ENCODE assay signal across 8 cellular contexts in genomic region chr13:51286135-51287002, GRCh38. TPM values are rescaled to one million over a fixed set of nuclear protein-coding genes. Genes with fewer than 3 reads are reported as not detected.
A peak's percentile ranks its signal among the peaks of the same experiment; 100 is the strongest.
DNase-seq lines count a peak whose midpoint lies in the region; ATAC-seq and TF ChIP-seq lines count a peak whose summit lies in the region.

No MANE protein-coding gene starts in this region.

- H3F3A ChIP-seq in DOHH2 (ENCODE audit: control insufficient read depth, insufficient read depth) = no peaks in the 10 kb centered on the region

- TF ChIP-seq RAD21 in HCT116 (IDR thresholded peaks at IDR 0.05; ENCODE audit: low read depth) = peak; percentile 84

- no peaks in the 10 kb centered on the region for H3K36me3 ChIP-seq in DOHH2 (ENCODE audit: control insufficient read depth, low read length)
- no peaks in the 10 kb centered on the region for H3K36me3 ChIP-seq in HCT116 (ENCODE audit: control insufficient read depth in 1 of 2, insufficient read depth in 2 of 2, low read length in 2 of 2)

- H3K27me3 Mint-ChIP-seq in MCF 10A (ENCODE audit: insufficient read depth, unreplicated experiment) = no peaks in the 10 kb centered on the region

- H3K4me3 ChIP-seq in DOHH2 (ENCODE audit: low read length) (no peak overlapping the region), HCT116 (replicated peaks in 1 of 2; ENCODE audit: low read depth in 1 of 2, low read length in 2 of 2) (no peak overlapping the region), WI38 (ENCODE audit: low read depth, low read length) (no peak overlapping the region)

- no peak overlapping the region for H3K27ac Mint-ChIP-seq in MCF 10A (ENCODE audit: low read depth, unreplicated experiment)

- H3K4me3 Mint-ChIP-seq in MCF 10A (ENCODE audit: unreplicated experiment) = no peak overlapping the region

- peak; percentile 36 for DNase-seq in HCT116 (ENCODE audit: low read depth, low spot score)
- DNase-seq in NCI-H2107 treated with DMSO at 0.1 percent for 48 hours (lab: John Stamatoyannopoulos, UW; ENCODE audit: unreplicated experiment) = peak; percentile 52
- DNase-seq in MCF 10A (ENCODE audit: unreplicated experiment) = peak; percentile 76
- peak; percentile 62 for DNase-seq in iris pigment epithelial cell (ENCODE audit: low read depth)
- DNase-seq in stimulated activated CD4-positive, alpha-beta T cell treated with anti-CD3 and anti-CD28 coated beads, Interleukin-15, amount 100 ng/mL, for 48 hours (ENCODE audit: low read depth in 2 of 2) = peak; percentile 52 to 73

- no peaks in the 10 kb centered on the region for H3K9me2 ChIP-seq in DOHH2 (replicated peaks; ENCODE audit: control insufficient read depth, low read length)
- no peaks in the 10 kb centered on the region for H3K9me2 ChIP-seq in HCT116 (ENCODE audit: insufficient read depth)

- H3K9ac ChIP-seq in HCT116 (ENCODE audit: low read length) = no peak overlapping the region

- BruUV-seq in HCT116 (replicated peaks; lab: Mats Ljungman, UMichigan) (no TSS peak), MCF 10A (replicated peaks; lab: Mats Ljungman, UMichigan) (no TSS peak)

- TF ChIP-seq POLR2A in HCT116 (IDR thresholded peaks at IDR 0.05; ENCODE audit: borderline replicate concordance, extremely low read depth, insufficient read depth, insufficient read length) = no peak

- H3K79me2 ChIP-seq in DOHH2 (ENCODE audit: control insufficient read depth, low read length) (no peaks in the 10 kb centered on the region), HCT116 (ENCODE audit: insufficient read depth, low read length) (no peaks in the 10 kb centered on the region)

- H3K9me3 Mint-ChIP-seq in MCF 10A (ENCODE audit: unreplicated experiment) = no peaks in the 10 kb centered on the region

- no peak overlapping the region for H2AFZ ChIP-seq in HCT116 (ENCODE audit: low read depth, low read length, poor library complexity, severe bottlenecking)

- CTCF ChIA-PET in HCT116 (lab: Charles Lee) (interaction anchor here (0.7 to 4.3 kb wide), 44 partner anchors 8 to 841 kb away, joined by 3 to 126 read pairs (median 4); no protein-coding TSS in a partner anchor), MCF 10A (lab: Yijun Ruan, JAX) (interaction anchor here (0.5 to 6.7 kb wide), 68 partner anchors 9 to 1848 kb away, joined by 3 to 195 read pairs (median 5); no protein-coding TSS in a partner anchor)

- H3K4me2 ChIP-seq in DOHH2 (ENCODE audit: low read length) = no peak overlapping the region
- peak overlapping the region; percentile 24 for H3K4me2 ChIP-seq in HCT116 (ENCODE audit: low read length)

- no peaks in the 10 kb centered on the region for H4K20me1 ChIP-seq in DOHH2 (ENCODE audit: control insufficient read depth, insufficient read depth, low read depth, low read length)
- H4K20me1 ChIP-seq in HCT116 (ENCODE audit: insufficient read depth) = no peaks in the 10 kb centered on the region

- no peaks in the 10 kb centered on the region for H3K36me3 Mint-ChIP-seq in MCF 10A (ENCODE audit: insufficient read depth, unreplicated experiment)

- H3K4me1 ChIP-seq in DOHH2 (ENCODE audit: control insufficient read depth, low read length) = no peaks in the 10 kb centered on the region
- H3K4me1 ChIP-seq in HCT116 (ENCODE audit: control insufficient read depth in 1 of 2, insufficient read depth in 2 of 2, low read length in 2 of 2) = no peaks in the 10 kb centered on the region

- TF ChIP-seq CTCF in DOHH2 (IDR thresholded peaks at IDR 0.05; ENCODE audit: low read depth, low read length, poor library complexity, severe bottlenecking) (peak; percentile 84), HCT116 (IDR thresholded peaks at IDR 0.05 in 2 of 3, conservative IDR thresholded peaks at IDR 0.05 in 1 of 3; ENCODE audit: borderline replicate concordance in 1 of 3, insufficient read depth in 1 of 3, low read depth in 2 of 3, low read length in 2 of 3) (peak; percentile 74 to 96 (median 96); a peak in 5 of 6 replicates), WI38 (IDR thresholded peaks at IDR 0.05; ENCODE audit: low read depth, low read length) (peak; percentile 85), MCF 10A (IDR thresholded peaks at IDR 0.05; ENCODE audit: unreplicated experiment) (peak; percentile 85)

- POLR2A ChIA-PET in HCT116 (lab: Charles Lee) = interaction anchor here (1.2 to 1.5 kb wide), 2 partner anchors 138 to 161 kb away, joined by 6 to 8 read pairs; no protein-coding TSS in a partner anchor
- POLR2A ChIA-PET in MCF 10A (lab: Yijun Ruan, JAX) = interaction anchor here (1.0 to 1.2 kb wide), 3 partner anchors 35 to 161 kb away, joined by 3 to 4 read pairs (median 3); no protein-coding TSS in a partner anchor

- RAD21 ChIA-PET in HCT116 (lab: Charles Lee; ENCODE audit: low non-redundant PET in 1 of 2, low total read pairs in 2 of 2, uncharacterized antibody in 2 of 2, unreplicated experiment in 2 of 2) = interaction anchor here (0.6 to 2.6 kb wide), 10 partner anchors 137 to 546 kb away, joined by 3 to 20 read pairs (median 6); no protein-coding TSS in a partner anchor

- no peaks in the 10 kb centered on the region for H3K9me3 ChIP-seq in DOHH2 (ENCODE audit: control insufficient read depth, insufficient read depth, low read length)
- H3K9me3 ChIP-seq in HCT116 (ENCODE audit: control insufficient read depth in 1 of 2, insufficient read depth in 1 of 2, low read depth in 1 of 2, low read length in 2 of 2) = no peaks in the 10 kb centered on the region

- H3K27me3 ChIP-seq in DOHH2 (ENCODE audit: control insufficient read depth, low read length) = peaks cover 4% of the 10 kb centered on the region
- no peaks in the 10 kb centered on the region for H3K27me3 ChIP-seq in HCT116 (ENCODE audit: insufficient read depth, low read length)

- ATAC-seq in HCT116 = peak; percentile 95
- ATAC-seq in GM18861 (IDR thresholded peaks at IDR 0.05; ENCODE audit: unreplicated experiment) = no peak

- intact Hi-C loops in HCT116 (cut with micrococcal nuclease) = loop anchor here (1.0 to 2.0 kb wide), 3 partner anchors 137 to 510 kb away; no protein-coding TSS in a partner anchor
- intact Hi-C loops in MCF 10A (cut with micrococcal nuclease) = loop anchor here (1.0 to 10.0 kb wide), 5 partner anchors 64 to 841 kb away; partner anchors contain the start of genes FAM124A and NEK5

- H3K27ac ChIP-seq in DOHH2 (ENCODE audit: low read depth, low read length) (no peak overlapping the region), HCT116 (ENCODE audit: low read depth, low read length) (no peak overlapping the region)

- no peaks in the 10 kb centered on the region for H3K4me1 Mint-ChIP-seq in MCF 10A (ENCODE audit: insufficient read depth, unreplicated experiment)

TF ChIP-seq in HCT116, 20 proteins besides CTCF, POLR2A, EP300 and RAD21 (continues in another document):
- TF ChIP-seq ZFX (IDR thresholded peaks at IDR 0.05) (no peak), EZH2phosphoT487 (IDR thresholded peaks at IDR 0.05; ENCODE audit: borderline replicate concordance) (no peak), POLR2AphosphoS5 (IDR thresholded peaks at IDR 0.05; ENCODE audit: low read depth, low read length) (no peak), EGR1 (IDR thresholded peaks at IDR 0.05; ENCODE audit: low read depth) (no peak), FOSL1 (IDR thresholded peaks at IDR 0.05; ENCODE audit: low read depth) (no peak), REST (IDR thresholded peaks at IDR 0.05; ENCODE audit: low read depth) (no peak), ATF3 (IDR thresholded peaks at IDR 0.05) (no peak), TCF7L2 (IDR thresholded peaks at IDR 0.05; ENCODE audit: borderline replicate concordance, extremely low read depth, insufficient read depth, insufficient read length) (no peak), CEBPB (IDR thresholded peaks at IDR 0.05; ENCODE audit: low read depth) (no peak), JUND (IDR thresholded peaks at IDR 0.05) (no peak), CBX3 (IDR thresholded peaks at IDR 0.05; ENCODE audit: low read depth) (no peak), EZH2 (IDR thresholded peaks at IDR 0.05) (no peak), SP1 (IDR thresholded peaks at IDR 0.05; ENCODE audit: low read depth) (no peak), ZNF274 (IDR thresholded peaks at IDR 0.05; ENCODE audit: low read depth, low read length) (no peak), SRF (IDR thresholded peaks at IDR 0.05; ENCODE audit: low read depth) (no peak), ELF1 (IDR thresholded peaks at IDR 0.05; ENCODE audit: borderline replicate concordance, low read depth) (no peak)

RNA-seq across cellular contexts. Expression of gene SERPINE3, which starts 53.1 kb away (rescaled TPM):
- total RNA-seq in HCT116 (2021; ENCODE audit: unreplicated experiment) = not detected
- polyA plus RNA-seq in HCT116 (2012) = not detected in 2 replicates
- total RNA-seq in MCF 10A (2022) = not detected in 2 replicates
